ENCODE assay signal across 10 cellular contexts in the genomic region with DNA sequence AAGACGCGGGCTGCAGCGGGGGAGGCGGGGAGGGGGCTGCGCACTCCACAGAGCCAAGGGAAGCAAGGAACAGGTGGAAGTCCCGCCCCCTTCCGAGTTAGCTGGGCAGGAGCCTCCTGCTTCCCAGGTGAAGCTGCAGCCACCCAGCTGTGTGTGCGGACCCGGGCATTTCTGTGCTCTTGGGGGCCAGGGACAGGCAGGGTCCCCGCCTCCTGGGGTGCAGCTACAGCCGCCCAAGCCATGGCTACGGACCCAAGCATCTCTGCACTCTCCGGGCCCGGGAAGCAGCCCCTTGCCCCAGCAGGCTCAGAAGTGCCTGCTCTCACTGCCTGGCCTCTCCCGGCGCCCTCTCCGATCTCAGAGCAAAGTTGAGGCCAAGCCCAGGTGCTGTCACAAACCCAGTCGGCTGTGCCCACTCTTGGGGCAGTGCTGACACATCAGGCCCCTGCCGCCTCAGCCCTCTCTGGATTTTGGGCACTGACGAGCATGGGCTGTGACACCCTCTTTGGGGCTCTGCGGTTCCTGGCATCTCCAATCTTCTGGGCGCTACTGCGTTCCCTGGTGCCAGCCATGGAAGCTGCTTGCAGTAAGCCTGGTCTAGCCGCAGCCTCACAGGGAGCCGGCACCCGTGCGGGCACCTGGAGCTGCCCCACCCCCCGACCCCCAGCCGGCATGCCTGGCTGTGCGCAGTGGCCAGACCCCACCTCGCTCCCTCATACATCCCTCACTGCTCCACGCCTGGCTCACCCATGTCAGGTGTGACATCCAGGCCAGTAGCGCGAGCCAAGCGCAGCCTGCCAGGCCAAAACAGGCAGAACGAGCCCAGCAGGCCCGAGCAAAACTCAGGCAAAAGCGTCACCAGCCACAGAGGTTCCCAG. TPM values are rescaled to one million over a fixed set of nuclear protein-coding genes. Genes with fewer than 3 reads are reported as not detected.
DNase-seq lines count a peak whose midpoint lies in the region; TF ChIP-seq lines count a peak whose summit lies in the region.
"Had no signal": no experiment of that assay in that cellular context is flagged by ENCODE, and none has a peak within 500 bp of the region (broad histone marks: within the 10 kb centered on the region; RNA-seq: fewer than 3 reads in every experiment).

No MANE protein-coding gene starts in this region.

- H3K9me3 Mint-ChIP-seq in Caco-2 (ENCODE audit: unreplicated experiment) = no peaks in the 10 kb centered on the region
- no peaks in the 10 kb centered on the region for H3K9me3 Mint-ChIP-seq in activated T-helper 1 cell treated with anti-CD3 and anti-CD28 coated beads, Interleukin-12 subunit alpha, Interleukin-12 subunit beta, Interleukin-2, Interleukin-4 antibody, amounts not matched to agents 30 ng/mL and 10 ng/mL and 1 ng/mL, durations not matched to agents 14 hours and 24 hours and 36 hours

- TF ChIP-seq CTCF in Caco-2 (IDR thresholded peaks at IDR 0.05; ENCODE audit: insufficient read depth in 1 of 2, low read depth in 1 of 2, low read length in 1 of 2, severe bottlenecking in 1 of 2, unreplicated experiment in 1 of 2) (no peak), esophagus squamous epithelium (IDR thresholded peaks at IDR 0.05) (no peak)

- no peaks in the 10 kb centered on the region for H3K36me3 Mint-ChIP-seq in Caco-2 (ENCODE audit: insufficient read depth, unreplicated experiment)
- no peaks in the 10 kb centered on the region for H3K36me3 Mint-ChIP-seq in activated T-helper 1 cell treated with anti-CD3 and anti-CD28 coated beads, Interleukin-12 subunit alpha, Interleukin-12 subunit beta, Interleukin-2, Interleukin-4 antibody, amounts not matched to agents 30 ng/mL and 10 ng/mL and 1 ng/mL, durations not matched to agents 14 hours and 24 hours and 36 hours (ENCODE audit: low read depth)

- peaks cover 6% of the 10 kb centered on the region for H3K4me1 Mint-ChIP-seq in Caco-2 (ENCODE audit: low read depth, unreplicated experiment)
- no peaks in the 10 kb centered on the region for H3K4me1 Mint-ChIP-seq in activated T-helper 1 cell treated with anti-CD3 and anti-CD28 coated beads, Interleukin-12 subunit alpha, Interleukin-12 subunit beta, Interleukin-2, Interleukin-4 antibody, amounts not matched to agents 30 ng/mL and 10 ng/mL and 1 ng/mL, durations not matched to agents 14 hours and 24 hours and 36 hours (ENCODE audit: low read depth)

- CTCF ChIA-PET in Caco-2 (lab: Charles Lee) = no interaction called here

- BruUV-seq in Caco-2 (replicated peaks; lab: Mats Ljungman, UMichigan) = no TSS peak

- H3K27ac ChIP-seq in esophagus squamous epithelium = peak overlapping the region; percentile 1 to 81 (median 74)
- H3K27ac ChIP-seq: BLaER1 had no signal

- peak; percentile 27 to 39 for DNase-seq in Caco-2
- DNase-seq in NCI-H345 treated with DMSO at 0.1 percent for 48 hours (lab: John Stamatoyannopoulos, UW; ENCODE audit: unreplicated experiment) = peak; percentile 72
- DNase-seq in esophagus squamous epithelium (lab: John Stamatoyannopoulos, UW) = no peak
- peak; percentile 5 for DNase-seq in myocyte (ENCODE audit: low read depth)
- no peak for DNase-seq in kidney glomerular epithelial cell (lab: John Stamatoyannopoulos, UW)
- no peak for DNase-seq in activated T-helper 1 cell treated with anti-CD3 and anti-CD28 coated beads, Interleukin-12 subunit alpha, Interleukin-12 subunit beta, Interleukin-2, Interleukin-4 antibody, amounts not matched to agents 30 ng/mL and 10 ng/mL and 1 ng/mL, durations not matched to agents 14 hours and 24 hours and 36 hours (ENCODE audit: low spot score)
- DNase-seq in activated CD4-positive, alpha-beta T cell treated with anti-CD3 and anti-CD28 coated beads for 1 hour = no peak
- DNase-seq in activated gamma-delta T cell (lab: John Stamatoyannopoulos, UW) = no peak
- DNase-seq: MV-4-11 had no signal

- H3K27me3 ChIP-seq in Caco-2 (replicated peaks; ENCODE audit: control insufficient read depth, insufficient read depth, low read length) (no peaks in the 10 kb centered on the region), esophagus squamous epithelium (peaks cover 0 to 11% (median 0%) of the 10 kb centered on the region in 4 donors)
- H3K27me3 ChIP-seq: BLaER1 had no signal

- H3K9me3 ChIP-seq in Caco-2 (no peaks in the 10 kb centered on the region), esophagus squamous epithelium (no peaks in the 10 kb centered on the region)
- H3K9me3 ChIP-seq: BLaER1 had no signal

- POLR2A ChIA-PET in Caco-2 (lab: Charles Lee) = no interaction called here

- intact Hi-C loops in Caco-2 (cut with micrococcal nuclease; ENCODE audit: unreplicated experiment) (loop anchor here (5.0 kb wide), 1 partner anchor 648 kb away; no protein-coding TSS in a partner anchor), esophagus squamous epithelium (cut with DNase I) (no loop called here)
- intact Hi-C loops in activated T-helper 1 cell treated with anti-CD3 and anti-CD28 coated beads, Interleukin-12 subunit alpha, Interleukin-12 subunit beta, Interleukin-2, Interleukin-4 antibody, amounts not matched to agents 30 ng/mL and 10 ng/mL and 1 ng/mL, durations not matched to agents 14 hours and 24 hours and 36 hours (cut with micrococcal nuclease) = no loop called here

- 15 to 24% methylated on average over 5 to 9 of the region's 38 CpGs for WGBS in esophagus squamous epithelium, 2 donors

- H3K27ac Mint-ChIP-seq in Caco-2 (ENCODE audit: unreplicated experiment) = no peak overlapping the region
- H3K27ac Mint-ChIP-seq in activated T-helper 1 cell treated with anti-CD3 and anti-CD28 coated beads, Interleukin-12 subunit alpha, Interleukin-12 subunit beta, Interleukin-2, Interleukin-4 antibody, amounts not matched to agents 30 ng/mL and 10 ng/mL and 1 ng/mL, durations not matched to agents 14 hours and 24 hours and 36 hours = no peak overlapping the region

- no peaks in the 10 kb centered on the region for H3K4me1 ChIP-seq in Caco-2
- H3K4me1 ChIP-seq in esophagus squamous epithelium = peaks cover 0 to 18% (median 0%) of the 10 kb centered on the region in 3 donors
- H3K4me1 ChIP-seq: BLaER1 had no signal

- TF ChIP-seq POLR2A in esophagus squamous epithelium (IDR thresholded peaks at IDR 0.05) = no peak

- peaks cover 19% of the 10 kb centered on the region for H3K27me3 Mint-ChIP-seq in Caco-2 (ENCODE audit: insufficient read depth, unreplicated experiment)
- H3K27me3 Mint-ChIP-seq in activated T-helper 1 cell treated with anti-CD3 and anti-CD28 coated beads, Interleukin-12 subunit alpha, Interleukin-12 subunit beta, Interleukin-2, Interleukin-4 antibody, amounts not matched to agents 30 ng/mL and 10 ng/mL and 1 ng/mL, durations not matched to agents 14 hours and 24 hours and 36 hours (ENCODE audit: insufficient read depth) = no peaks in the 10 kb centered on the region

- peak overlapping the region; percentile 36 for H3K4me3 ChIP-seq in Caco-2 (ENCODE audit: low read depth, low read length)
- H3K4me3 ChIP-seq in esophagus squamous epithelium = peak overlapping the region; percentile 27 to 58 (median 44)
- H3K4me3 ChIP-seq: BLaER1 had no signal

- H3K4me3 Mint-ChIP-seq in Caco-2 (ENCODE audit: unreplicated experiment) = peak overlapping the region; percentile 71
- no peak overlapping the region for H3K4me3 Mint-ChIP-seq in activated T-helper 1 cell treated with anti-CD3 and anti-CD28 coated beads, Interleukin-12 subunit alpha, Interleukin-12 subunit beta, Interleukin-2, Interleukin-4 antibody, amounts not matched to agents 30 ng/mL and 10 ng/mL and 1 ng/mL, durations not matched to agents 14 hours and 24 hours and 36 hours

- H3K36me3 ChIP-seq in Caco-2 (ENCODE audit: control insufficient read depth, insufficient read depth, low read length) = no peaks in the 10 kb centered on the region
- H3K36me3 ChIP-seq in esophagus squamous epithelium = no peaks in the 10 kb centered on the region
- H3K36me3 ChIP-seq: BLaER1 had no signal

RNA-seq across cellular contexts. Expression of gene MGAT4C, which starts 8.5 kb away (rescaled TPM):
- total RNA-seq in Caco-2 (2022) (not detected in 2 replicates), esophagus squamous epithelium (under 1 TPM in 2 of 4 donors, not detected in 2; under 0.01 TPM), myocyte (not detected in 2 replicates)
- not detected for polyA plus RNA-seq in myocyte (2012)
- total RNA-seq in activated T-helper 1 cell treated with anti-CD3 and anti-CD28 coated beads, Interleukin-12 subunit alpha, Interleukin-12 subunit beta, Interleukin-2, Interleukin-4 antibody, amounts not matched to agents 30 ng/mL and 10 ng/mL and 1 ng/mL, durations not matched to agents 14 hours and 24 hours and 36 hours = under 0.01 TPM in 1 of 2 replicates, not detected in the other

Comparison
In these comparisons a context has a peak if more than half of its experiments do, and no peak if none do; other contexts are left out.
1. DNase-seq: peak in Caco-2 (2 of 2), NCI-H345 treated with DMSO at 0.1 percent for 48 hours (single experiment) and myocyte (single experiment); none in esophagus squamous epithelium (single experiment), kidney glomerular epithelial cell (single experiment), activated T-helper 1 cell treated with anti-CD3 and anti-CD28 coated beads, Interleukin-12 subunit alpha, Interleukin-12 subunit beta, Interleukin-2, Interleukin-4 antibody, amounts not matched to agents 30 ng/mL and 10 ng/mL and 1 ng/mL, durations not matched to agents 14 hours and 24 hours and 36 hours (single experiment), activated CD4-positive, alpha-beta T cell treated with anti-CD3 and anti-CD28 coated beads for 1 hour (single experiment) and activated gamma-delta T cell (single experiment).